In the genomic region with DNA sequence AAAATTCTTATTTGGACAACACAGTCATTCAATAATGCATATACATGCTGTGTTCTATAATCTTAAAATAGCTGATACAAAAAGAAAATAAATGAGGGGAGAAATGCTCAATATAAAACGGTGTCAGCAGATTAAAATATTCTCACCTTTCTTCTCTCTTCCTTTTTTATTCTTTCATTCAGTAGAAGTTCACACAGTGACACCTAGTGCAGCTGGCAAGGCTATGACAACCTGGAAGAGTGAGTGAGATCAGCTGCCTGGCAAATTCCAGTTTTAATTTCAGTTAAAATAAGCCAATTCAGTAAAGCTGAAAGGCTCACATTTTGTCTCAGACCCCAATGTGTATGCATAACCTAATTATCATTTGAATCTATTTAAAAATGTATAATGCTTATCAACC, we compare ENCODE assay signal across 22 cellular contexts.
DNase-seq lines count a peak whose midpoint lies in the region; ATAC-seq, FAIRE-seq and TF ChIP-seq lines count a peak whose summit lies in the region.
"Had no signal": no experiment of that assay in that cellular context is flagged by ENCODE, and none has a peak within 500 bp of the region (broad histone marks: within the 10 kb centered on the region; RNA-seq: fewer than 3 reads in every experiment).

No MANE protein-coding gene starts in this region.

- no peak overlapping the region for H3K4ac ChIP-seq in H1 (replicated peaks; ENCODE audit: insufficient read length, low read depth, low read length)

- TF ChIP-seq EP300 in H1 (IDR thresholded peaks at IDR 0.05; ENCODE audit: borderline replicate concordance in 1 of 2, low read depth in 2 of 2, low read length in 2 of 2) (no peak), transverse colon (IDR thresholded peaks at IDR 0.05; ENCODE audit: low read depth) (no peak)

- no peak overlapping the region for H2BK15ac ChIP-seq in H1 (ENCODE audit: low read length)

- H3K9me3 ChIP-seq in PC-3 (ENCODE audit: low read length) (no peaks in the 10 kb centered on the region), H1 (ENCODE audit: insufficient read depth in 2 of 2, low read depth in 1 of 2, low read length in 1 of 2) (peaks cover 22 to 23% of the 10 kb centered on the region in 2 experiments), transverse colon (peaks cover 0 to 4% of the 10 kb centered on the region in 2 donors), left ventricle myocardium inferior (replicated peaks) (peaks cover 20% of the 10 kb centered on the region), SJCRH30 (replicated peaks) (0 out of 2 replicates have a peak, but pooled peaks cover 3% of the 10 kb centered on the region)

- no peaks in the 10 kb centered on the region for H4K20me1 ChIP-seq in PC-3 (ENCODE audit: low read length)
- no peaks in the 10 kb centered on the region for H4K20me1 ChIP-seq in H1 (replicated peaks in 1 of 2; ENCODE audit: control insufficient read depth in 1 of 2, insufficient read depth in 2 of 2, low read length in 2 of 2)

- DNase-seq in NCI-H510A treated with DMSO at 0.1 percent for 48 hours (lab: John Stamatoyannopoulos, UW) = peak; percentile 23
- no peak for DNase-seq in NCI-H510A (lab: John Stamatoyannopoulos, UW)
- peak; percentile 12 for DNase-seq in PC-3
- DNase-seq in H1 (ENCODE audit: low read depth in 1 of 2, low spot score in 2 of 2) = no peak
- DNase-seq in transverse colon = no peak
- DNase-seq in left ventricle myocardium inferior = no peak
- DNase-seq in SJCRH30 = no peak
- DNase-seq: activated CD4-positive, alpha-beta T cell treated with anti-CD3 and anti-CD28 coated beads for 48 hours; activated naive CD4-positive, alpha-beta T cell treated with anti-CD3 and anti-CD28 coated beads, Interleukin-2, amount 10 ng/mL, durations not matched to agents 7 days and 5 days; activated T-cell treated with anti-CD3 and anti-CD28 coated beads for 4 hours; COR-L47; effector memory CD8-positive, alpha-beta T cell; KBM-7; NCI-H146; NCI-H526; spleen; stimulated activated naive B cell treated with anti-CD40 and anti-IgM and Interleukin-4, amounts not matched to agents 10 μg/mL and 1 μg/mL and 100 μg/mL, for 72 hours; T-helper 9 cell had no signal

- no peak overlapping the region for H2BK120ac ChIP-seq in H1 (replicated peaks; ENCODE audit: low read depth, low read length)

- H3K4me1 ChIP-seq in PC-3 (ENCODE audit: insufficient read depth, low read length) = no peaks in the 10 kb centered on the region
- no peaks in the 10 kb centered on the region for H3K4me1 ChIP-seq in H1 (replicated peaks in 1 of 4; ENCODE audit: control insufficient read depth in 3 of 4, insufficient read depth in 4 of 4, low read length in 3 of 4)
- no peaks in the 10 kb centered on the region for H3K4me1 ChIP-seq in transverse colon
- H3K4me1 ChIP-seq in left ventricle myocardium inferior = no peaks in the 10 kb centered on the region
- no peaks in the 10 kb centered on the region for H3K4me1 ChIP-seq in SJCRH30
- H3K4me1 ChIP-seq: parathyroid adenoma, spleen had no signal

- no peak overlapping the region for H2AK5ac ChIP-seq in H1 (ENCODE audit: low read depth, low read length)

- H3K27me3 ChIP-seq in PC-3 (ENCODE audit: low read length) (no peaks in the 10 kb centered on the region), H1 (replicated peaks in 1 of 4; ENCODE audit: control insufficient read depth in 3 of 4, extremely low read depth in 1 of 4, insufficient read depth in 3 of 4, low read length in 3 of 4) (no peaks in the 10 kb centered on the region), transverse colon (no peaks in the 10 kb centered on the region), left ventricle myocardium inferior (ENCODE audit: low read depth) (peaks cover 29% of the 10 kb centered on the region), SJCRH30 (no peaks in the 10 kb centered on the region)
- H3K27me3 ChIP-seq: spleen had no signal

- no peak overlapping the region for H4K5ac ChIP-seq in H1 (ENCODE audit: insufficient read length, low read depth, low read length)

- no peak overlapping the region for H3K9ac ChIP-seq in PC-3 (ENCODE audit: low read length)
- H3K9ac ChIP-seq in H1 (replicated peaks in 1 of 4; ENCODE audit: extremely low read depth in 1 of 4, low read depth in 3 of 4, low read length in 3 of 4) = no peak overlapping the region
- H3K9ac ChIP-seq: parathyroid adenoma had no signal

- no peak for FAIRE-seq in H1 (lab: Jason Lieb, UNC)

- in situ Hi-C loops in transverse colon (cut with MboI; ENCODE audit: low pct_ligation_motif_present in 1 of 4, low pct_unique_long_range_greater_than_20kb in 1 of 4, low sequenced_read_pairs in 3 of 4) = no loop called here

- H3K79me2 ChIP-seq in PC-3 (ENCODE audit: low read length) = no peaks in the 10 kb centered on the region
- no peaks in the 10 kb centered on the region for H3K79me2 ChIP-seq in H1 (ENCODE audit: control insufficient read depth in 1 of 2, insufficient read depth in 2 of 2, low read length in 2 of 2)
- H3K79me2 ChIP-seq: parathyroid adenoma had no signal

- no peak overlapping the region for H2BK12ac ChIP-seq in H1 (ENCODE audit: low read depth, low read length)

- no peak overlapping the region for H3K4me2 ChIP-seq in PC-3 (ENCODE audit: low read length)
- H3K4me2 ChIP-seq in H1 (ENCODE audit: insufficient read depth in 1 of 2, low read depth in 2 of 2, low read length in 2 of 2) = no peak overlapping the region

- H3K9me2 ChIP-seq in PC-3 (replicated peaks; ENCODE audit: low read length) = no peaks in the 10 kb centered on the region

- intact Hi-C loops in PC-3 (cut with micrococcal nuclease) = no loop called here
- intact Hi-C loops in transverse colon (cut with DNase I; ENCODE audit: low total_unique reads) = no loop called here
- intact Hi-C loops in left ventricle myocardium inferior (cut with micrococcal nuclease) = no loop called here

- TF ChIP-seq CTCF in PC-3 (conservative IDR thresholded peaks at IDR 0.05; ENCODE audit: low read depth, low read length) (peak; percentile 39; the same call in 1 of the 2 replicates), H1 (IDR thresholded peaks at IDR 0.05; ENCODE audit: control extremely low read depth in 1 of 3, insufficient read depth in 1 of 3, low read depth in 1 of 3, low read length in 3 of 3) (peak in 2 of 3 experiments; percentile 29 to 38; a peak in 2 of 4 replicates), transverse colon (IDR thresholded peaks at IDR 0.05) (peak in 3 of 5 experiments; percentile 13 to 24 (median 21)), left ventricle myocardium inferior (IDR thresholded peaks at IDR 0.05; ENCODE audit: borderline replicate concordance) (no peak)

- TF ChIP-seq RAD21 in H1 (IDR thresholded peaks at IDR 0.05 in 1 of 2, conservative IDR thresholded peaks at IDR 0.05 in 1 of 2; ENCODE audit: low read depth in 2 of 2, low read length in 2 of 2) = peak; percentile 60 to 62

- 50% methylated on average over 1 of the region's 1 CpG; no CpG with 5 or more reads in 1 of the 2 experiments for WGBS in H1 (ENCODE audit: extremely low coverage in 1 of 2, insufficient coverage in 1 of 2, insufficient read length in 1 of 2, insufficient replicate concordance in 2 of 2, low coverage in 1 of 2, low lambda C conversion rate in 2 of 2, missing lambda C conversion rate in 1 of 2), 2 experiments
- WGBS in transverse colon (ENCODE audit: low coverage in 1 of 2), 2 donors = 8 to 20% methylated on average over 1 of the region's 1 CpG

- no peak overlapping the region for H3K14ac ChIP-seq in H1 (ENCODE audit: insufficient read length)

- BruUV-seq in PC-3 (replicated peaks; lab: Mats Ljungman, UMichigan) = no TSS peak

- ATAC-seq in PC-3 (no peak), GM21619 (IDR thresholded peaks at IDR 0.05; ENCODE audit: unreplicated experiment) (no peak)
- ATAC-seq: effector memory CD8-positive, alpha-beta T cell; left lobe of liver; Right ventricle myocardium inferior; stimulated activated naive B cell treated with anti-CD40 and anti-IgM and Interleukin-4, amounts not matched to agents 10 μg/mL and 1 μg/mL and 100 μg/mL, for 72 hours had no signal

- no peak overlapping the region for H3K56ac ChIP-seq in H1 (replicated peaks; ENCODE audit: insufficient read length, low read depth, low read length)

- no peak overlapping the region for H2AFZ ChIP-seq in PC-3 (ENCODE audit: low read length)
- no peak overlapping the region for H2AFZ ChIP-seq in H1 (ENCODE audit: low read length)
- H2AFZ ChIP-seq: parathyroid adenoma had no signal

- H2BK5ac ChIP-seq in H1 (ENCODE audit: low read depth, low read length) = no peak overlapping the region

- H3K27ac ChIP-seq in PC-3 (ENCODE audit: low read length) = no peak overlapping the region
- H3K27ac ChIP-seq in H1 (ENCODE audit: low read depth, low read length) = no peak overlapping the region
- no peak overlapping the region for H3K27ac ChIP-seq in transverse colon
- H3K27ac ChIP-seq in left ventricle myocardium inferior (replicated peaks) = no peak overlapping the region
- no peak overlapping the region for H3K27ac ChIP-seq in SJCRH30
- H3K27ac ChIP-seq: parathyroid adenoma, spleen had no signal

- no peak overlapping the region for H3K23ac ChIP-seq in H1 (ENCODE audit: insufficient read length)

- no peak for TF ChIP-seq POLR2A in H1 (IDR thresholded peaks at IDR 0.05; ENCODE audit: control extremely low read depth in 1 of 2, low read depth in 2 of 2, low read length in 2 of 2)
- no peak for TF ChIP-seq POLR2A in transverse colon (IDR thresholded peaks at IDR 0.05)

- no peak overlapping the region for H3K18ac ChIP-seq in H1 (ENCODE audit: extremely low read depth, low read length)

- H3K79me1 ChIP-seq in H1 (ENCODE audit: low read depth, low read length) = no peaks in the 10 kb centered on the region

- no peak overlapping the region for H4K91ac ChIP-seq in H1 (replicated peaks; ENCODE audit: insufficient read length, low read length)

- POLR2A ChIA-PET in PC-3 (lab: Charles Lee; ENCODE audit: unreplicated experiment) (no interaction called here), H1 (lab: Charles Lee; ENCODE audit: partially characterized antibody) (no interaction called here)

- CTCF ChIA-PET in PC-3 (lab: Charles Lee) (interaction anchor here (0.7 kb wide), 1 partner anchor 339 kb away, joined by 3 read pairs; no protein-coding TSS in a partner anchor), H1 (lab: Charles Lee; ENCODE audit: partially characterized antibody) (interaction anchor here (0.5 to 3.1 kb wide), 13 partner anchors 8 to 362 kb away, joined by 3 to 10 read pairs (median 3); no protein-coding TSS in a partner anchor)

- H3K36me3 ChIP-seq in PC-3 (ENCODE audit: low read depth, low read length) (no peaks in the 10 kb centered on the region), H1 (ENCODE audit: control insufficient read depth in 2 of 4, insufficient read depth in 4 of 4, low read length in 3 of 4) (peaks cover 0 to 13% (median 4%) of the 10 kb centered on the region in 4 experiments; a peak in 3 of 8 replicates), transverse colon (no peaks in the 10 kb centered on the region), left ventricle myocardium inferior (no peaks in the 10 kb centered on the region), SJCRH30 (no peaks in the 10 kb centered on the region)
- H3K36me3 ChIP-seq: spleen had no signal

- no peak overlapping the region for H2BK20ac ChIP-seq in H1 (ENCODE audit: low read length)

- H3K4me3 ChIP-seq in PC-3 (ENCODE audit: low read length) (no peak overlapping the region), H1 (ENCODE audit: extremely low read depth in 1 of 4, insufficient read depth in 2 of 4, low read depth in 3 of 4, low read length in 4 of 4) (no peak overlapping the region), transverse colon (no peak overlapping the region), left ventricle myocardium inferior (no peak overlapping the region), SJCRH30 (no peak overlapping the region)
- H3K4me3 ChIP-seq: spleen had no signal

- H4K8ac ChIP-seq in H1 (ENCODE audit: extremely low read depth, insufficient read depth, low read length) = no peak overlapping the region

- H3K23me2 ChIP-seq in H1 (ENCODE audit: low read depth, low read length) = no peaks in the 10 kb centered on the region

- no peaks in the 10 kb centered on the region for H3F3A ChIP-seq in PC-3 (ENCODE audit: low read length, unreplicated experiment)

Comparison
In these comparisons a context has a peak if more than half of its experiments do, and no peak if none do; other contexts are left out.
1. DNase-seq: peak in NCI-H510A treated with DMSO at 0.1 percent for 48 hours (single experiment) and PC-3 (single experiment); none in NCI-H510A (single experiment), H1 (0 of 2), transverse colon (single experiment), left ventricle myocardium inferior (single experiment) and SJCRH30 (0 of 2).